ENCODE assay signal across 2 cellular contexts in the genomic region with DNA sequence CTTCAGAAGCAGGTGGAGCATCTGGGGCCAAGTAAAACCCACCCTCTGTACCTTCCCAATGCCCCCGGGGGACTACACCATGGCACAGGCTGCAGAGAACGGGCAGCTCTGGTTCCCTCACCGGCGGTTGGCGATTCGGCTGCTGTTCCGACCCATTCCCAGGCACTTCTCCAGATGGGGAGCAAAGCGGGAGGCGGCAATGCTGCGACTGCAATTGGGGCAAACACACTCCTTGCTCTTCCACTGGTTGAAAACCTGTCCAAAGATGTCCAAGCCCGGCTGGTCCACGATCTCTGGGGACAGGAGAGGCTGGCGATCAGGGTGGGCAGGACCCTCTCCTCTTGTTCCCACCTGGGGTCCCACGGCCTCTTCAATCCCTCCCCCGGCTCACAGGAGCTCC.
TF ChIP-seq lines count a peak whose summit lies in the region.

No MANE protein-coding gene starts in this region.

TF ChIP-seq in SK-N-SH, 30 proteins besides CTCF, POLR2A, EP300 and RAD21:
- TF ChIP-seq MEF2A (IDR thresholded peaks at IDR 0.05; ENCODE audit: borderline replicate concordance, low read depth) (no peak), FOXM1 (IDR thresholded peaks at IDR 0.05; ENCODE audit: low read depth) (no peak), GABPA (IDR thresholded peaks at IDR 0.05; ENCODE audit: low read depth) (no peak), FOXJ3 (CRISPR knock-in tag; IDR thresholded peaks at IDR 0.05) (no peak), YY1 (IDR thresholded peaks at IDR 0.05; ENCODE audit: low read depth) (no peak), FOSL2 (IDR thresholded peaks at IDR 0.05; ENCODE audit: borderline replicate concordance, low read depth) (no peak)
- TF ChIP-seq, protein P1, sequence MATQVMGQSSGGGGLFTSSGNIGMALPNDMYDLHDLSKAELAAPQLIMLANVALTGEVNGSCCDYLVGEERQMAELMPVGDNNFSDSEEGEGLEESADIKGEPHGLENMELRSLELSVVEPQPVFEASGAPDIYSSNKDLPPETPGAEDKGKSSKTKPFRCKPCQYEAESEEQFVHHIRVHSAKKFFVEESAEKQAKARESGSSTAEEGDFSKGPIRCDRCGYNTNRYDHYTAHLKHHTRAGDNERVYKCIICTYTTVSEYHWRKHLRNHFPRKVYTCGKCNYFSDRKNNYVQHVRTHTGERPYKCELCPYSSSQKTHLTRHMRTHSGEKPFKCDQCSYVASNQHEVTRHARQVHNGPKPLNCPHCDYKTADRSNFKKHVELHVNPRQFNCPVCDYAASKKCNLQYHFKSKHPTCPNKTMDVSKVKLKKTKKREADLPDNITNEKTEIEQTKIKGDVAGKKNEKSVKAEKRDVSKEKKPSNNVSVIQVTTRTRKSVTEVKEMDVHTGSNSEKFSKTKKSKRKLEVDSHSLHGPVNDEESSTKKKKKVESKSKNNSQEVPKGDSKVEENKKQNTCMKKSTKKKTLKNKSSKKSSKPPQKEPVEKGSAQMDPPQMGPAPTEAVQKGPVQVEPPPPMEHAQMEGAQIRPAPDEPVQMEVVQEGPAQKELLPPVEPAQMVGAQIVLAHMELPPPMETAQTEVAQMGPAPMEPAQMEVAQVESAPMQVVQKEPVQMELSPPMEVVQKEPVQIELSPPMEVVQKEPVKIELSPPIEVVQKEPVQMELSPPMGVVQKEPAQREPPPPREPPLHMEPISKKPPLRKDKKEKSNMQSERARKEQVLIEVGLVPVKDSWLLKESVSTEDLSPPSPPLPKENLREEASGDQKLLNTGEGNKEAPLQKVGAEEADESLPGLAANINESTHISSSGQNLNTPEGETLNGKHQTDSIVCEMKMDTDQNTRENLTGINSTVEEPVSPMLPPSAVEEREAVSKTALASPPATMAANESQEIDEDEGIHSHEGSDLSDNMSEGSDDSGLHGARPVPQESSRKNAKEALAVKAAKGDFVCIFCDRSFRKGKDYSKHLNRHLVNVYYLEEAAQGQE (IDR thresholded peaks at IDR 0.05; ENCODE audit: low read depth, low read length), result no peak
- TF ChIP-seq, protein P2, sequence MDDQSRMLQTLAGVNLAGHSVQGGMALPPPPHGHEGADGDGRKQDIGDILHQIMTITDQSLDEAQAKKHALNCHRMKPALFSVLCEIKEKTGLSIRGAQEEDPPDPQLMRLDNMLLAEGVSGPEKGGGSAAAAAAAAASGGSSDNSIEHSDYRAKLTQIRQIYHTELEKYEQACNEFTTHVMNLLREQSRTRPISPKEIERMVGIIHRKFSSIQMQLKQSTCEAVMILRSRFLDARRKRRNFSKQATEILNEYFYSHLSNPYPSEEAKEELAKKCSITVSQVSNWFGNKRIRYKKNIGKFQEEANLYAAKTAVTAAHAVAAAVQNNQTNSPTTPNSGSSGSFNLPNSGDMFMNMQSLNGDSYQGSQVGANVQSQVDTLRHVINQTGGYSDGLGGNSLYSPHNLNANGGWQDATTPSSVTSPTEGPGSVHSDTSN (IDR thresholded peaks at IDR 0.05), result no peak

TF ChIP-seq in SK-N-SH treated with all-trans-retinoic acid at 6 μM for 48 hours, 23 proteins besides CTCF, POLR2A, EP300 and RAD21:
- TF ChIP-seq, protein P3, sequence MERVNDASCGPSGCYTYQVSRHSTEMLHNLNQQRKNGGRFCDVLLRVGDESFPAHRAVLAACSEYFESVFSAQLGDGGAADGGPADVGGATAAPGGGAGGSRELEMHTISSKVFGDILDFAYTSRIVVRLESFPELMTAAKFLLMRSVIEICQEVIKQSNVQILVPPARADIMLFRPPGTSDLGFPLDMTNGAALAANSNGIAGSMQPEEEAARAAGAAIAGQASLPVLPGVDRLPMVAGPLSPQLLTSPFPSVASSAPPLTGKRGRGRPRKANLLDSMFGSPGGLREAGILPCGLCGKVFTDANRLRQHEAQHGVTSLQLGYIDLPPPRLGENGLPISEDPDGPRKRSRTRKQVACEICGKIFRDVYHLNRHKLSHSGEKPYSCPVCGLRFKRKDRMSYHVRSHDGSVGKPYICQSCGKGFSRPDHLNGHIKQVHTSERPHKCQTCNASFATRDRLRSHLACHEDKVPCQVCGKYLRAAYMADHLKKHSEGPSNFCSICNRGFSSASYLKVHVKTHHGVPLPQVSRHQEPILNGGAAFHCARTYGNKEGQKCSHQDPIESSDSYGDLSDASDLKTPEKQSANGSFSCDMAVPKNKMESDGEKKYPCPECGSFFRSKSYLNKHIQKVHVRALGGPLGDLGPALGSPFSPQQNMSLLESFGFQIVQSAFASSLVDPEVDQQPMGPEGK (CRISPR knock-in tag; IDR thresholded peaks at IDR 0.05; ENCODE audit: borderline replicate concordance), result no peak
- TF ChIP-seq BACH2 (CRISPR knock-in tag; IDR thresholded peaks at IDR 0.05; ENCODE audit: borderline replicate concordance), result no peak
- TF ChIP-seq, protein P4, sequence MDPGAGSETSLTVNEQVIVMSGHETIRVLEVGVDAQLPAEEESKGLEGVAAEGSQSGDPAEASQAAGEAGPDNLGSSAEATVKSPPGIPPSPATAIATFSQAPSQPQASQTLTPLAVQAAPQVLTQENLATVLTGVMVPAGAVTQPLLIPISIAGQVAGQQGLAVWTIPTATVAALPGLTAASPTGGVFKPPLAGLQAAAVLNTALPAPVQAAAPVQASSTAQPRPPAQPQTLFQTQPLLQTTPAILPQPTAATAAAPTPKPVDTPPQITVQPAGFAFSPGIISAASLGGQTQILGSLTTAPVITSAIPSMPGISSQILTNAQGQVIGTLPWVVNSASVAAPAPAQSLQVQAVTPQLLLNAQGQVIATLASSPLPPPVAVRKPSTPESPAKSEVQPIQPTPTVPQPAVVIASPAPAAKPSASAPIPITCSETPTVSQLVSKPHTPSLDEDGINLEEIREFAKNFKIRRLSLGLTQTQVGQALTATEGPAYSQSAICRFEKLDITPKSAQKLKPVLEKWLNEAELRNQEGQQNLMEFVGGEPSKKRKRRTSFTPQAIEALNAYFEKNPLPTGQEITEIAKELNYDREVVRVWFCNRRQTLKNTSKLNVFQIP (CRISPR knock-in tag; IDR thresholded peaks at IDR 0.05; ENCODE audit: borderline replicate concordance, low read depth), result no peak
- no peak for TF ChIP-seq ZNF8 (CRISPR knock-in tag; IDR thresholded peaks at IDR 0.05)
- no peak for TF ChIP-seq GLIS3 (CRISPR knock-in tag; IDR thresholded peaks at IDR 0.05)
- TF ChIP-seq ARNTL (CRISPR knock-in tag; IDR thresholded peaks at IDR 0.05; ENCODE audit: borderline replicate concordance, low read depth), result no peak
- TF ChIP-seq TCF4 (CRISPR knock-in tag; IDR thresholded peaks at IDR 0.05; ENCODE audit: borderline replicate concordance), result no peak
- TF ChIP-seq, protein P5, sequence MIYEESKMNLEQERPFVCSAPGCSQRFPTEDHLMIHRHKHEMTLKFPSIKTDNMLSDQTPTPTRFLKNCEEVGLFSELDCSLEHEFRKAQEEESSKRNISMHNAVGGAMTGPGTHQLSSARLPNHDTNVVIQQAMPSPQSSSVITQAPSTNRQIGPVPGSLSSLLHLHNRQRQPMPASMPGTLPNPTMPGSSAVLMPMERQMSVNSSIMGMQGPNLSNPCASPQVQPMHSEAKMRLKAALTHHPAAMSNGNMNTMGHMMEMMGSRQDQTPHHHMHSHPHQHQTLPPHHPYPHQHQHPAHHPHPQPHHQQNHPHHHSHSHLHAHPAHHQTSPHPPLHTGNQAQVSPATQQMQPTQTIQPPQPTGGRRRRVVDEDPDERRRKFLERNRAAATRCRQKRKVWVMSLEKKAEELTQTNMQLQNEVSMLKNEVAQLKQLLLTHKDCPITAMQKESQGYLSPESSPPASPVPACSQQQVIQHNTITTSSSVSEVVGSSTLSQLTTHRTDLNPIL (CRISPR knock-in tag; IDR thresholded peaks at IDR 0.05; ENCODE audit: low read depth), result no peak
- TF ChIP-seq ZC3H10 (CRISPR knock-in tag; IDR thresholded peaks at IDR 0.05), result no peak
- no peak for TF ChIP-seq RARB (CRISPR knock-in tag; IDR thresholded peaks at IDR 0.05)
